Comparison of ENCODE assay signal across 8 cellular contexts in the genomic region with DNA sequence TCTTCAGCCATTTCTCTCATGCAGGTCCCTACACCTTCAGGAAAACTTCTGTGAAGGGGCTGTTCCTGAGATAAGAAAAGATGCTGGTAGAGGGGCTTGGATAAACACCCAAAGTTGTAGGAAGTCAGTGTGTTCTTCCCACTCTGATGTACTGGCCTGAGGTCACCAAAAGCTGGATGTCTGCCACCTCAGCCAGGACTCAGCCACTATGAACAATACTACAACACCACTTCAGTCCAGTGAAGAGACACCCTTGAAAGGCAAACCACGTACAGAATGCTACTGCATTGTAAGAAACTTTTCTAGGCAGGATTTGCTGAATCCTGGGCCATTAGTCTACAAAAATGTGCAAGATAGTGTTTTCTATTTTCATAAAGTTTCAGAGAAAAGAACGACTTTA. TPM values are rescaled to one million over a fixed set of nuclear protein-coding genes. Genes with fewer than 3 reads are reported as not detected.
A peak's percentile ranks its signal among the peaks of the same experiment; 100 is the strongest.
DNase-seq lines count a peak whose midpoint lies in the region; ATAC-seq, FAIRE-seq and TF ChIP-seq lines count a peak whose summit lies in the region.

No MANE protein-coding gene starts in this region.

- H3K27me3 Mint-ChIP-seq in MCF 10A (ENCODE audit: insufficient read depth, unreplicated experiment): no peaks in the 10 kb centered on the region
- peaks cover 72% of the 10 kb centered on the region for H3K27me3 Mint-ChIP-seq in T-helper 17 cell

- H3K4me3 ChIP-seq in keratinocyte (ENCODE audit: control insufficient read depth in 2 of 3, extremely low read depth in 1 of 3, insufficient read depth in 2 of 3, low read depth in 1 of 3, low read length in 3 of 3): peak overlapping the region; percentile 71 to 99 (median 97)
- H3K4me3 ChIP-seq in tibial nerve: peak overlapping the region in 1 of 4 donors; percentile 94
- H3K4me3 ChIP-seq in dorsolateral prefrontal cortex: peak overlapping the region in 26 of 59 donors; percentile 2 to 83 (median 76)

- H3K9me1 ChIP-seq in keratinocyte (ENCODE audit: control insufficient read depth, extremely low read depth, insufficient read depth, low read length): peaks cover 2% of the 10 kb centered on the region

- no peak for TF ChIP-seq POLR2A in tibial nerve (IDR thresholded peaks at IDR 0.05)

- ATAC-seq in T-helper 17 cell: no peak

- H3K36me3 Mint-ChIP-seq in MCF 10A (ENCODE audit: insufficient read depth, unreplicated experiment): peaks cover 20% of the 10 kb centered on the region
- H3K36me3 Mint-ChIP-seq in T-helper 17 cell (ENCODE audit: low read depth): peaks cover 2% of the 10 kb centered on the region

- peaks cover 9% of the 10 kb centered on the region for H4K20me1 ChIP-seq in keratinocyte (ENCODE audit: control insufficient read depth, extremely low read depth, insufficient read depth, low read length)

- H3K4me1 ChIP-seq in keratinocyte (ENCODE audit: control insufficient read depth, extremely low read depth, insufficient read depth, low read length) (peaks cover 44% of the 10 kb centered on the region), tibial nerve (peaks cover 0 to 68% (median 6%) of the 10 kb centered on the region in 4 donors)

- H3K4me2 ChIP-seq in keratinocyte (ENCODE audit: control insufficient read depth, extremely low read depth, insufficient read depth, low read depth, low read length): peak overlapping the region; percentile 93

- H3K9me3 Mint-ChIP-seq in MCF 10A (ENCODE audit: unreplicated experiment): no peaks in the 10 kb centered on the region

- POLR2A ChIA-PET in MCF 10A (lab: Yijun Ruan, JAX): interaction anchor here (0.7 to 31.1 kb wide), 32 partner anchors 8 to 1167 kb away, joined by 3 to 2189 read pairs (median 8); partner anchors contain the start of genes CENPF and KCTD3

- dilution Hi-C loops in keratinocyte (cut with MboI; ENCODE audit: extremely low pct_ligation_motif_present, low sequenced_read_pairs): no loop called here

- WGBS in tibial nerve, 2 donors: 9 to 19% methylated on average over 2 of the region's 2 CpGs

- peak; percentile 50 for DNase-seq in NCI-H82 (lab: John Stamatoyannopoulos, UW)
- DNase-seq in NCI-H82 treated with DMSO at 0.1 percent for 48 hours (lab: John Stamatoyannopoulos, UW; ENCODE audit: unreplicated experiment): no peak
- peak; percentile 75 for DNase-seq in MCF 10A (ENCODE audit: unreplicated experiment)
- DNase-seq in keratinocyte (ENCODE audit: low read depth, low spot score): no peak
- DNase-seq in tibial nerve (ENCODE audit: low spot score in 2 of 2): peak in 1 of 2 donors; percentile 59
- DNase-seq in T-helper 17 cell: no peak
- DNase-seq in dorsolateral prefrontal cortex: no peak
- no peak for DNase-seq in NCI-H1694 treated with DMSO at 0.1 percent for 48 hours (lab: John Stamatoyannopoulos, UW)

- peak; percentile 92 for FAIRE-seq in keratinocyte (lab: Jason Lieb, UNC)

- TF ChIP-seq EP300 in tibial nerve (IDR thresholded peaks at IDR 0.05): no peak

- peaks cover 9 to 14% of the 10 kb centered on the region in 2 experiments for H3K36me3 ChIP-seq in keratinocyte (ENCODE audit: control insufficient read depth in 2 of 2, extremely low read depth in 1 of 2, insufficient read depth in 2 of 2, low read length in 2 of 2)
- no peaks in the 10 kb centered on the region for H3K36me3 ChIP-seq in tibial nerve

- H3K9me3 ChIP-seq in keratinocyte (ENCODE audit: control insufficient read depth, low read depth, low read length) (no peaks in the 10 kb centered on the region), tibial nerve (no peaks in the 10 kb centered on the region), T-helper 17 cell (ENCODE audit: control insufficient read depth, low read length, poor library complexity, severe bottlenecking) (no peaks in the 10 kb centered on the region)

- peak overlapping the region; percentile 99 for H3K9ac ChIP-seq in keratinocyte (ENCODE audit: control insufficient read depth, extremely low read depth, insufficient read depth, low read length)

- peaks cover 74% of the 10 kb centered on the region for H3K79me2 ChIP-seq in keratinocyte (ENCODE audit: control insufficient read depth, insufficient read depth, low read length)

- H2AFZ ChIP-seq in keratinocyte (ENCODE audit: control insufficient read depth, low read length): no peak overlapping the region

- peak overlapping the region; percentile 96 for H3K27ac ChIP-seq in keratinocyte (ENCODE audit: control insufficient read depth, insufficient read depth, low read length)
- peak overlapping the region in 3 of 4 donors; percentile 17 to 99 (median 99) for H3K27ac ChIP-seq in tibial nerve
- peak overlapping the region in 3 of 59 donors; percentile 27 to 38 (median 35) for H3K27ac ChIP-seq in dorsolateral prefrontal cortex

- intact Hi-C loops in MCF 10A (cut with micrococcal nuclease): no loop called here
- intact Hi-C loops in dorsolateral prefrontal cortex (cut with DNase I): no loop called here

- H3K27ac Mint-ChIP-seq in MCF 10A (ENCODE audit: low read depth, unreplicated experiment) (peak overlapping the region; percentile 90), T-helper 17 cell (no peak overlapping the region)

- TF ChIP-seq CTCF in MCF 10A (IDR thresholded peaks at IDR 0.05; ENCODE audit: unreplicated experiment) (no peak), keratinocyte (optimal IDR thresholded peaks at IDR 0.05 in 1 of 3, IDR thresholded peaks at IDR 0.05 in 1 of 3, conservative IDR thresholded peaks at IDR 0.05 in 1 of 3; ENCODE audit: extremely low read depth in 1 of 3, insufficient read depth in 2 of 3, low read length in 3 of 3) (no peak), tibial nerve (IDR thresholded peaks at IDR 0.05) (no peak), dorsolateral prefrontal cortex (IDR thresholded peaks at IDR 0.05 in 54 of 56, conservative IDR thresholded peaks at IDR 0.05 in 2 of 56; ENCODE audit: low read depth in 1 of 56, partially characterized antibody in 56 of 56) (no peak)

- H3K4me3 Mint-ChIP-seq in MCF 10A (ENCODE audit: unreplicated experiment): peak overlapping the region; percentile 89
- H3K4me3 Mint-ChIP-seq in T-helper 17 cell: no peak overlapping the region

- H3K4me1 Mint-ChIP-seq in MCF 10A (ENCODE audit: insufficient read depth, unreplicated experiment): peaks cover 59% of the 10 kb centered on the region
- peaks cover 3% of the 10 kb centered on the region for H3K4me1 Mint-ChIP-seq in T-helper 17 cell

- CTCF ChIA-PET in MCF 10A (lab: Yijun Ruan, JAX): interaction anchor here (0.7 to 12.4 kb wide), 39 partner anchors 8 to 975 kb away, joined by 3 to 298 read pairs (median 6); no protein-coding TSS in a partner anchor

- H3K27me3 ChIP-seq in keratinocyte (ENCODE audit: control insufficient read depth, extremely low read depth, insufficient read depth, low read length) (no peaks in the 10 kb centered on the region), tibial nerve (no peaks in the 10 kb centered on the region), dorsolateral prefrontal cortex (peaks cover 0 to 4% (median 0%) of the 10 kb centered on the region in 45 donors)

- no TSS peak for BruUV-seq in MCF 10A (replicated peaks; lab: Mats Ljungman, UMichigan)

RNA-seq across cellular contexts. Expression of gene PTPN14, which starts 2.4 kb away (rescaled TPM):
- total RNA-seq in MCF 10A (2022): 240 and 243 TPM in 2 replicates
- 28.0 to 59.9 TPM (median 29.9 TPM) in 3 replicates for polyA plus RNA-seq in keratinocyte
- polyA plus RNA-seq in keratinocyte (2011; ENCODE audit: low read depth): 16.1 TPM
- 22.9 and 31.8 TPM in 2 replicates for polyA plus RNA-seq in keratinocyte (2011; cell fraction: cytosol; rRNA removed)
- polyA plus RNA-seq in keratinocyte (2011; cell fraction: nucleus; rRNA removed): 67.8 and 76.2 TPM in 2 replicates
- polyA plus RNA-seq in keratinocyte (2012; ENCODE audit: low replicate concordance): 23.6 and 44.7 TPM in 2 replicates
- polyA minus RNA-seq in keratinocyte: 115 to 156 TPM (median 131 TPM) in 3 replicates
- polyA minus RNA-seq in keratinocyte (2011; cell fraction: cytosol; rRNA and poly(A)+ RNA removed): 92.3 TPM
- polyA minus RNA-seq in keratinocyte (2011; cell fraction: nucleus; rRNA and poly(A)+ RNA removed): 167 and 251 TPM in 2 replicates
- total RNA-seq in tibial nerve: 10 to 100 TPM; 25.8 to 47.4 (median 38.2) TPM
- total RNA-seq in T-helper 17 cell: under 1 TPM in 1 of 2 donors, not detected in 1; 0.05 TPM
- 10 to 100 TPM; 12.5 to 36.6 (median 22.1) TPM for total RNA-seq in dorsolateral prefrontal cortex

RNA-seq across cellular contexts. Expression of gene CENPF, which starts 54.0 kb away (rescaled TPM):
- total RNA-seq in MCF 10A (2022) (88.8 and 135 TPM in 2 replicates), tibial nerve (1 to 10 TPM in 2 of 4 donors, under 1 TPM in 2; 0.84 to 4.4 (median 1.1) TPM), T-helper 17 cell (1 to 10 TPM; 2.0 to 3.2 TPM), dorsolateral prefrontal cortex (1 to 10 TPM in 102 of 120 experiments, under 1 TPM in 18; 0.35 to 6.5 (median 1.9) TPM)
- 1.4 to 14.4 TPM (median 13.7 TPM) in 3 replicates for polyA plus RNA-seq in keratinocyte
- 1.6 TPM for polyA plus RNA-seq in keratinocyte (2011; ENCODE audit: low read depth)
- polyA plus RNA-seq in keratinocyte (2011; cell fraction: cytosol; rRNA removed): 2.3 and 3.1 TPM in 2 replicates
- polyA plus RNA-seq in keratinocyte (2011; cell fraction: nucleus; rRNA removed): 6.1 and 8.8 TPM in 2 replicates
- polyA plus RNA-seq in keratinocyte (2012; ENCODE audit: low replicate concordance): 0.62 and 18.4 TPM in 2 replicates
- polyA minus RNA-seq in keratinocyte: 0.99 to 10.7 TPM (median 1.1 TPM) in 3 replicates
- 1.7 TPM for polyA minus RNA-seq in keratinocyte (2011; cell fraction: cytosol; rRNA and poly(A)+ RNA removed)
- 2.4 and 5.7 TPM in 2 replicates for polyA minus RNA-seq in keratinocyte (2011; cell fraction: nucleus; rRNA and poly(A)+ RNA removed)

Comparison
In these comparisons a context has a peak if more than half of its experiments do, and no peak if none do; other contexts are left out.
1. DNase-seq: peak in NCI-H82 (single experiment) and MCF 10A (single experiment); none in NCI-H82 treated with DMSO at 0.1 percent for 48 hours (single experiment), keratinocyte (single experiment), T-helper 17 cell (0 of 3), dorsolateral prefrontal cortex (0 of 10) and NCI-H1694 treated with DMSO at 0.1 percent for 48 hours (single experiment).
2. RNA of gene PTPN14, which starts 2.4 kb away (total RNA-seq): 240 to 243 TPM in MCF 10A, 25.8 to 47.4 TPM in tibial nerve and 12.5 to 36.6 TPM in dorsolateral prefrontal cortex; 0.05 TPM in T-helper 17 cell; every median in the first group is over 10 times any median in the second.
3. RNA of gene CENPF, which starts 54.0 kb away (total RNA-seq): 88.8 to 135 TPM in MCF 10A; 2.0 to 3.2 TPM in T-helper 17 cell, 0.35 to 6.5 TPM in dorsolateral prefrontal cortex and 0.84 to 4.4 TPM in tibial nerve; every median in the first group is over 10 times any median in the second.